ENCODE assay signal across 1 cellular context in the genomic region with DNA sequence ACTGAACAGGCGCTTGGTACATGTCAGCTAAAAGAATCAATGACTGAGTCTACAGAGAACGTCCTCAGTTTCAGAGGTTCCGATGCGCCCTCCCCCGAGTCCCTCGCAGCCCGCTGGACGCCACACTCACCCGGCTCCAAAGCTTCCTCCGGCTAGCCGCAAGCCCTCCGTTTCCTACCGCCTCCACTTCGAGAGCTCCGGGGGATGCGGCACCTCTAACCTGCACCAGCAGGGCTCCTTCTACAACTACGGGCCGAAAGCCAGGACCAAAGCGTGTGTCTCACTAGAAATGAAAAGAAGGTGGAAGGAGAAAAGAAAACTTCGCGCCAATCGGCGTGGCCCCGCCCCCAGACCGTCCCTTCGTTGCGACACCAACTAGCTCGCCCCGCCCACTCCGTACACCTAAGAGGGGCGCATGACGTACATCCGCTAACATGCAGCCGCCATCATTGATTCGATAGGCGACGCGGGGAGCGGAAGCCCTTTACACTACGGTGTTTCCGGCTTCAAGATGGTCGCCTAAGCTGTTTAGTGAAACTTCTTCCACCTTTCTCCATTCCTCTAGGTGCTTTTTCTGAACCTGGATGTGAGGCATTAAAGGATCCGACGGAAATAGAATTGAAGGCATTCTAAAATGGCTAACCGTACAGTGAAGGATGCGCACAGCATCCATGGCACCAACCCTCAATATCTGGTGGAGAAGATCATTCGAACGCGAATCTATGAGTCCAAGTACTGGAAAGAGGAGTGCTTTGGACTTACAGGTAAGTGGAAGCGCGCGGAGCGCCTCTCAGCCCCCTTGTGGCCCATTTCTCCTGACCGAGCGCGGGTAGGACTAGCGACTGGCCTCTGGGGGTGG.
TF ChIP-seq lines count a peak whose summit lies in the region.

TSS of gene ORC1 (minus strand) at position 308 of the 859 bp plus-strand sequence. CDS start 2,200 bp downstream, outside the sequence.
A gene with protein sequence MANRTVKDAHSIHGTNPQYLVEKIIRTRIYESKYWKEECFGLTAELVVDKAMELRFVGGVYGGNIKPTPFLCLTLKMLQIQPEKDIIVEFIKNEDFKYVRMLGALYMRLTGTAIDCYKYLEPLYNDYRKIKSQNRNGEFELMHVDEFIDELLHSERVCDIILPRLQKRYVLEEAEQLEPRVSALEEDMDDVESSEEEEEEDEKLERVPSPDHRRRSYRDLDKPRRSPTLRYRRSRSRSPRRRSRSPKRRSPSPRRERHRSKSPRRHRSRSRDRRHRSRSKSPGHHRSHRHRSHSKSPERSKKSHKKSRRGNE (plus strand): TSS at position 487 of the 859 bp plus-strand sequence. CDS start 148 bp downstream, at position 635.

TF ChIP-seq in K562, 482 proteins besides CTCF, POLR2A, EP300 and RAD21 (continued from another document and continues in another):
- TF ChIP-seq ZHX1 (conservative IDR thresholded peaks at IDR 0.05; ENCODE audit: low read length) (peak; percentile 73; the same call in 1 of the 2 replicates), ZNF561 (CRISPR knock-in tag; conservative IDR thresholded peaks at IDR 0.05) (0 out of 2 replicates have a peak, but pooled peaks have one; percentile 16), ZNF143 (CRISPR knock-in tag; IDR thresholded peaks at IDR 0.05) (peak; percentile 58; the same call in 1 of the 2 replicates), ZBED1 (IDR thresholded peaks at IDR 0.05) (no peak; the same call in 1 of the 2 replicates), CAMTA2 (CRISPR knock-in tag; conservative IDR thresholded peaks at IDR 0.05) (no peak), RBM34 (IDR thresholded peaks at IDR 0.05; ENCODE audit: borderline replicate concordance, insufficient read depth, low read length) (no peak), ZNF445 (CRISPR knock-in tag; IDR thresholded peaks at IDR 0.05; ENCODE audit: low read depth) (no peak), C11orf30 (IDR thresholded peaks at IDR 0.05; ENCODE audit: low read depth) (peak; percentile 97), BRD4 (IDR thresholded peaks at IDR 0.05) (peak; percentile 85; the same call in 1 of the 2 replicates), HDAC1 (IDR thresholded peaks at IDR 0.05) (peak in 1 of 2 experiments; percentile 92; a peak in 2 of 4 replicates), NCOA1 (IDR thresholded peaks at IDR 0.05; ENCODE audit: low read depth) (peak; percentile 94), ILK (tag; IDR thresholded peaks at IDR 0.05; ENCODE audit: borderline replicate concordance, low read depth) (no peak), SNIP1 (IDR thresholded peaks at IDR 0.05; ENCODE audit: low read depth) (peak; percentile 21; the same call in 1 of the 2 replicates), ZNF140 (CRISPR knock-in tag; IDR thresholded peaks at IDR 0.05) (no peak), ETV1 (tag; conservative IDR thresholded peaks at IDR 0.05; ENCODE audit: low read depth) (peak; percentile 96), SAP30 (IDR thresholded peaks at IDR 0.05; ENCODE audit: borderline replicate concordance, insufficient read depth, low read depth, low read length, poor library complexity, severe bottlenecking) (peak; percentile 98), ZNF407 (IDR thresholded peaks at IDR 0.05; ENCODE audit: low read depth) (no peak)
- TF ChIP-seq, protein P1, sequence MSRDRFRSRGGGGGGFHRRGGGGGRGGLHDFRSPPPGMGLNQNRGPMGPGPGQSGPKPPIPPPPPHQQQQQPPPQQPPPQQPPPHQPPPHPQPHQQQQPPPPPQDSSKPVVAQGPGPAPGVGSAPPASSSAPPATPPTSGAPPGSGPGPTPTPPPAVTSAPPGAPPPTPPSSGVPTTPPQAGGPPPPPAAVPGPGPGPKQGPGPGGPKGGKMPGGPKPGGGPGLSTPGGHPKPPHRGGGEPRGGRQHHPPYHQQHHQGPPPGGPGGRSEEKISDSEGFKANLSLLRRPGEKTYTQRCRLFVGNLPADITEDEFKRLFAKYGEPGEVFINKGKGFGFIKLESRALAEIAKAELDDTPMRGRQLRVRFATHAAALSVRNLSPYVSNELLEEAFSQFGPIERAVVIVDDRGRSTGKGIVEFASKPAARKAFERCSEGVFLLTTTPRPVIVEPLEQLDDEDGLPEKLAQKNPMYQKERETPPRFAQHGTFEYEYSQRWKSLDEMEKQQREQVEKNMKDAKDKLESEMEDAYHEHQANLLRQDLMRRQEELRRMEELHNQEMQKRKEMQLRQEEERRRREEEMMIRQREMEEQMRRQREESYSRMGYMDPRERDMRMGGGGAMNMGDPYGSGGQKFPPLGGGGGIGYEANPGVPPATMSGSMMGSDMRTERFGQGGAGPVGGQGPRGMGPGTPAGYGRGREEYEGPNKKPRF (IDR thresholded peaks at IDR 0.05; ENCODE audit: low read depth, low read length) = no peak
- TF ChIP-seq, protein P2, sequence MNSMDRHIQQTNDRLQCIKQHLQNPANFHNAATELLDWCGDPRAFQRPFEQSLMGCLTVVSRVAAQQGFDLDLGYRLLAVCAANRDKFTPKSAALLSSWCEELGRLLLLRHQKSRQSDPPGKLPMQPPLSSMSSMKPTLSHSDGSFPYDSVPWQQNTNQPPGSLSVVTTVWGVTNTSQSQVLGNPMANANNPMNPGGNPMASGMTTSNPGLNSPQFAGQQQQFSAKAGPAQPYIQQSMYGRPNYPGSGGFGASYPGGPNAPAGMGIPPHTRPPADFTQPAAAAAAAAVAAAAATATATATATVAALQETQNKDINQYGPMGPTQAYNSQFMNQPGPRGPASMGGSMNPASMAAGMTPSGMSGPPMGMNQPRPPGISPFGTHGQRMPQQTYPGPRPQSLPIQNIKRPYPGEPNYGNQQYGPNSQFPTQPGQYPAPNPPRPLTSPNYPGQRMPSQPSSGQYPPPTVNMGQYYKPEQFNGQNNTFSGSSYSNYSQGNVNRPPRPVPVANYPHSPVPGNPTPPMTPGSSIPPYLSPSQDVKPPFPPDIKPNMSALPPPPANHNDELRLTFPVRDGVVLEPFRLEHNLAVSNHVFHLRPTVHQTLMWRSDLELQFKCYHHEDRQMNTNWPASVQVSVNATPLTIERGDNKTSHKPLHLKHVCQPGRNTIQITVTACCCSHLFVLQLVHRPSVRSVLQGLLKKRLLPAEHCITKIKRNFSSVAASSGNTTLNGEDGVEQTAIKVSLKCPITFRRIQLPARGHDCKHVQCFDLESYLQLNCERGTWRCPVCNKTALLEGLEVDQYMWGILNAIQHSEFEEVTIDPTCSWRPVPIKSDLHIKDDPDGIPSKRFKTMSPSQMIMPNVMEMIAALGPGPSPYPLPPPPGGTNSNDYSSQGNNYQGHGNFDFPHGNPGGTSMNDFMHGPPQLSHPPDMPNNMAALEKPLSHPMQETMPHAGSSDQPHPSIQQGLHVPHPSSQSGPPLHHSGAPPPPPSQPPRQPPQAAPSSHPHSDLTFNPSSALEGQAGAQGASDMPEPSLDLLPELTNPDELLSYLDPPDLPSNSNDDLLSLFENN (IDR thresholded peaks at IDR 0.05; ENCODE audit: low read depth in 2 of 2, low read length in 2 of 2) = 0 out of 4 replicates have a peak, but pooled peaks of 1 of the 2 experiments have one; percentile 25
- TF ChIP-seq, protein P3, sequence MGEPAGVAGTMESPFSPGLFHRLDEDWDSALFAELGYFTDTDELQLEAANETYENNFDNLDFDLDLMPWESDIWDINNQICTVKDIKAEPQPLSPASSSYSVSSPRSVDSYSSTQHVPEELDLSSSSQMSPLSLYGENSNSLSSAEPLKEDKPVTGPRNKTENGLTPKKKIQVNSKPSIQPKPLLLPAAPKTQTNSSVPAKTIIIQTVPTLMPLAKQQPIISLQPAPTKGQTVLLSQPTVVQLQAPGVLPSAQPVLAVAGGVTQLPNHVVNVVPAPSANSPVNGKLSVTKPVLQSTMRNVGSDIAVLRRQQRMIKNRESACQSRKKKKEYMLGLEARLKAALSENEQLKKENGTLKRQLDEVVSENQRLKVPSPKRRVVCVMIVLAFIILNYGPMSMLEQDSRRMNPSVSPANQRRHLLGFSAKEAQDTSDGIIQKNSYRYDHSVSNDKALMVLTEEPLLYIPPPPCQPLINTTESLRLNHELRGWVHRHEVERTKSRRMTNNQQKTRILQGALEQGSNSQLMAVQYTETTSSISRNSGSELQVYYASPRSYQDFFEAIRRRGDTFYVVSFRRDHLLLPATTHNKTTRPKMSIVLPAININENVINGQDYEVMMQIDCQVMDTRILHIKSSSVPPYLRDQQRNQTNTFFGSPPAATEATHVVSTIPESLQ (CRISPR knock-in tag; IDR thresholded peaks at IDR 0.05) = peak; percentile 60; the same call in 1 of the 2 replicates
- TF ChIP-seq, protein P4, sequence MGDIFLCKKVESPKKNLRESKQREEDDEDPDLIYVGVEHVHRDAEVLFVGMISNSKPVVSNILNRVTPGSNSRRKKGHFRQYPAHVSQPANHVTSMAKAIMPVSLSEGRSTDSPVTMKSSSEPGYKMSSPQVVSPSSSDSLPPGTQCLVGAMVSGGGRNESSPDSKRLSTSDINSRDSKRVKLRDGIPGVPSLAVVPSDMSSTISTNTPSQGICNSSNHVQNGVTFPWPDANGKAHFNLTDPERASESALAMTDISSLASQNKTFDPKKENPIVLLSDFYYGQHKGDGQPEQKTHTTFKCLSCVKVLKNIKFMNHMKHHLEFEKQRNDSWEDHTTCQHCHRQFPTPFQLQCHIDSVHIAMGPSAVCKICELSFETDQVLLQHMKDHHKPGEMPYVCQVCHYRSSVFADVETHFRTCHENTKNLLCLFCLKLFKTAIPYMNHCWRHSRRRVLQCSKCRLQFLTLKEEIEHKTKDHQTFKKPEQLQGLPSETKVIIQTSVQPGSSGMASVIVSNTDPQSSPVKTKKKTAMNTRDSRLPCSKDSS (IDR thresholded peaks at IDR 0.05; ENCODE audit: low read depth, partially characterized antibody) = no peak
